In genomic region chr7:150285849-150286754, GRCh38 we compare ENCODE assay signal across 8 cellular contexts. TPM values are rescaled to one million over a fixed set of nuclear protein-coding genes. Genes with fewer than 3 reads are reported as not detected.
A peak's percentile ranks its signal among the peaks of the same experiment; 100 is the strongest.
DNase-seq lines count a peak whose midpoint lies in the region; ATAC-seq, FAIRE-seq and TF ChIP-seq lines count a peak whose summit lies in the region.
"Not testable (repeated sequence)": the region's sequence is repeated elsewhere in the genome, so short reads cannot be mapped to it uniquely, and the experiment has no call there.

No MANE protein-coding gene starts in this region.

- not testable (repeated sequence) for H3K27ac ChIP-seq in 22Rv1; right cardiac atrium (ENCODE audit: low read length)
- H3K27ac ChIP-seq in pancreas = peak overlapping the region in 1 of 4 donors; percentile 28

- CTCF ChIA-PET in MCF 10A (lab: Yijun Ruan, JAX) = interaction anchor here (0.6 to 1.2 kb wide), 6 partner anchors 77 to 165 kb away, joined by 3 to 4 read pairs (median 3); partner anchors contain the start of gene GIMAP8

- not testable (repeated sequence) for H3K4me3 ChIP-seq in right cardiac atrium (ENCODE audit: low read length); pancreas

- H3K36me3 ChIP-seq in pancreas = not testable (repeated sequence)

- TF ChIP-seq CTCF in 22Rv1 (IDR thresholded peaks at IDR 0.05) (peak; percentile 86), GM12872 (IDR thresholded peaks at IDR 0.05; ENCODE audit: insufficient read depth, low read depth, low read length) (peak; percentile 54), MCF 10A (IDR thresholded peaks at IDR 0.05; ENCODE audit: unreplicated experiment) (peak; percentile 55), pancreas (IDR thresholded peaks at IDR 0.05) (peak; percentile 35 to 56 (median 54))

- H3K27me3 ChIP-seq in right cardiac atrium (ENCODE audit: control insufficient read depth, insufficient read depth); pancreas: not testable (repeated sequence)

- ATAC-seq in HG03175 (IDR thresholded peaks at IDR 0.05; ENCODE audit: unreplicated experiment) (peak; percentile 66), right cardiac atrium (peak; percentile 84 to 86), pancreas (peak; percentile 60 to 86 (median 83))

- DNase-seq in NCI-H2227 treated with DMSO at 0.1 percent for 48 hours (lab: John Stamatoyannopoulos, UW) (peak; percentile 12), MCF 10A (ENCODE audit: unreplicated experiment) (peak; percentile 31), pancreas (peak in 1 of 6 donors; percentile 51)
- peak; percentile 35 for DNase-seq in activated CD4-positive, alpha-beta T cell treated with anti-CD3 and anti-CD28 coated beads for 48 hours
- not testable (repeated sequence) for DNase-seq in right cardiac atrium

- H3K4me3 Mint-ChIP-seq in MCF 10A (ENCODE audit: unreplicated experiment) = not testable (repeated sequence)

- POLR2A ChIA-PET in MCF 10A (lab: Yijun Ruan, JAX) = not testable (repeated sequence)

- not testable (repeated sequence) for H3K9me3 Mint-ChIP-seq in MCF 10A (ENCODE audit: unreplicated experiment)

- not testable (repeated sequence) for H3K4me1 ChIP-seq in right cardiac atrium (ENCODE audit: control insufficient read depth, insufficient read depth, low read length); pancreas

- intact Hi-C loops in MCF 10A (cut with micrococcal nuclease) = loop anchor here (2.0 to 10.0 kb wide), 2 partner anchors 135 to 469 kb away; no protein-coding TSS in a partner anchor
- intact Hi-C loops in right cardiac atrium (cut with DNase I) = loop anchor here in 2 of 4 donors (5.0 kb wide), 1 partner anchor 136 kb away; no protein-coding TSS in a partner anchor
- intact Hi-C loops in pancreas (cut with DNase I) = not testable (repeated sequence)

- not testable (repeated sequence) for BruUV-seq in MCF 10A (replicated peaks; lab: Mats Ljungman, UMichigan)

- H3K9me3 ChIP-seq in right cardiac atrium (ENCODE audit: control insufficient read depth, low read length); pancreas: not testable (repeated sequence)

- 30% methylated on average over 16 of the region's 16 CpGs for WGBS in right cardiac atrium
- WGBS in pancreas, 2 donors = 17 to 19% methylated on average over 16 of the region's 16 CpGs

- FAIRE-seq in pancreas (lab: Jason Lieb, UNC) = not testable (repeated sequence)

- not testable (repeated sequence) for H3K4me1 Mint-ChIP-seq in MCF 10A (ENCODE audit: insufficient read depth, unreplicated experiment)

- not testable (repeated sequence) for H3K27me3 Mint-ChIP-seq in MCF 10A (ENCODE audit: insufficient read depth, unreplicated experiment)

- not testable (repeated sequence) for H3K27ac Mint-ChIP-seq in MCF 10A (ENCODE audit: low read depth, unreplicated experiment)

- H3K36me3 Mint-ChIP-seq in MCF 10A (ENCODE audit: insufficient read depth, unreplicated experiment) = not testable (repeated sequence)

RNA-seq across cellular contexts. Expression of gene LRRC61, which starts 37.1 kb away (rescaled TPM):
- total RNA-seq in MCF 10A (2022) = 8.4 and 10.1 TPM in 2 replicates
- 1 to 10 TPM; 5.7 to 8.0 (median 6.2) TPM for total RNA-seq in right cardiac atrium
- polyA plus RNA-seq in right cardiac atrium = 4.4 TPM
- total RNA-seq in pancreas = 10 to 100 TPM in 1 of 6 donors, 1 to 10 TPM in 5; 7.1 to 10.3 (median 8.8) TPM
- polyA plus RNA-seq in pancreas = 10 to 100 TPM in 1 of 2 donors, 1 to 10 TPM in 1; 7.1 to 11.2 TPM

RNA-seq across cellular contexts. Expression of gene ACTR3C, which starts 37.2 kb away (rescaled TPM):
- total RNA-seq in MCF 10A (2022) (3.5 and 3.6 TPM in 2 replicates), right cardiac atrium (1 to 10 TPM; 4.5 to 7.4 (median 5.5) TPM), pancreas (10 to 100 TPM; 12.3 to 26.5 (median 17.7) TPM)
- polyA plus RNA-seq in right cardiac atrium (4.2 TPM), pancreas (10 to 100 TPM in 1 of 2 donors, 1 to 10 TPM in 1; 9.0 to 10.9 TPM)

RNA-seq across cellular contexts. Expression of gene RARRES2, which starts 55.3 kb away (rescaled TPM):
- not detected in 2 replicates for total RNA-seq in MCF 10A (2022)
- 100 to 1,000 TPM; 111 to 195 (median 174) TPM for total RNA-seq in right cardiac atrium
- 193 TPM for polyA plus RNA-seq in right cardiac atrium
- total RNA-seq in pancreas = 100 to 1,000 TPM; 125 to 408 (median 236) TPM
- 100 to 1,000 TPM; 184 to 246 TPM for polyA plus RNA-seq in pancreas

Comparison
In these comparisons a context has a peak if more than half of its experiments do, and no peak if none do; other contexts are left out.
1. RNA of gene RARRES2, which starts 55.3 kb away (total RNA-seq): 125 to 408 TPM in pancreas and 111 to 195 TPM in right cardiac atrium; not detected in MCF 10A; every median in the first group is over 100 times any median in the second.
2. Peak in every context shown above with its lines, with median percentiles within 50 percentile points of each other: CTCF ChIP-seq and ATAC-seq.